ENCODE assay signal across 1 cellular context in genomic region chr15:87355946-87356345, GRCh38.
TF ChIP-seq lines count a peak whose summit lies in the region.

No MANE protein-coding gene starts in this region.

TF ChIP-seq in SK-N-SH, 30 proteins besides CTCF, POLR2A, EP300 and RAD21 (continued from another document):
- TF ChIP-seq, protein P1, sequence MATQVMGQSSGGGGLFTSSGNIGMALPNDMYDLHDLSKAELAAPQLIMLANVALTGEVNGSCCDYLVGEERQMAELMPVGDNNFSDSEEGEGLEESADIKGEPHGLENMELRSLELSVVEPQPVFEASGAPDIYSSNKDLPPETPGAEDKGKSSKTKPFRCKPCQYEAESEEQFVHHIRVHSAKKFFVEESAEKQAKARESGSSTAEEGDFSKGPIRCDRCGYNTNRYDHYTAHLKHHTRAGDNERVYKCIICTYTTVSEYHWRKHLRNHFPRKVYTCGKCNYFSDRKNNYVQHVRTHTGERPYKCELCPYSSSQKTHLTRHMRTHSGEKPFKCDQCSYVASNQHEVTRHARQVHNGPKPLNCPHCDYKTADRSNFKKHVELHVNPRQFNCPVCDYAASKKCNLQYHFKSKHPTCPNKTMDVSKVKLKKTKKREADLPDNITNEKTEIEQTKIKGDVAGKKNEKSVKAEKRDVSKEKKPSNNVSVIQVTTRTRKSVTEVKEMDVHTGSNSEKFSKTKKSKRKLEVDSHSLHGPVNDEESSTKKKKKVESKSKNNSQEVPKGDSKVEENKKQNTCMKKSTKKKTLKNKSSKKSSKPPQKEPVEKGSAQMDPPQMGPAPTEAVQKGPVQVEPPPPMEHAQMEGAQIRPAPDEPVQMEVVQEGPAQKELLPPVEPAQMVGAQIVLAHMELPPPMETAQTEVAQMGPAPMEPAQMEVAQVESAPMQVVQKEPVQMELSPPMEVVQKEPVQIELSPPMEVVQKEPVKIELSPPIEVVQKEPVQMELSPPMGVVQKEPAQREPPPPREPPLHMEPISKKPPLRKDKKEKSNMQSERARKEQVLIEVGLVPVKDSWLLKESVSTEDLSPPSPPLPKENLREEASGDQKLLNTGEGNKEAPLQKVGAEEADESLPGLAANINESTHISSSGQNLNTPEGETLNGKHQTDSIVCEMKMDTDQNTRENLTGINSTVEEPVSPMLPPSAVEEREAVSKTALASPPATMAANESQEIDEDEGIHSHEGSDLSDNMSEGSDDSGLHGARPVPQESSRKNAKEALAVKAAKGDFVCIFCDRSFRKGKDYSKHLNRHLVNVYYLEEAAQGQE (IDR thresholded peaks at IDR 0.05; ENCODE audit: low read depth, low read length), result no peak
- TF ChIP-seq, protein P2, sequence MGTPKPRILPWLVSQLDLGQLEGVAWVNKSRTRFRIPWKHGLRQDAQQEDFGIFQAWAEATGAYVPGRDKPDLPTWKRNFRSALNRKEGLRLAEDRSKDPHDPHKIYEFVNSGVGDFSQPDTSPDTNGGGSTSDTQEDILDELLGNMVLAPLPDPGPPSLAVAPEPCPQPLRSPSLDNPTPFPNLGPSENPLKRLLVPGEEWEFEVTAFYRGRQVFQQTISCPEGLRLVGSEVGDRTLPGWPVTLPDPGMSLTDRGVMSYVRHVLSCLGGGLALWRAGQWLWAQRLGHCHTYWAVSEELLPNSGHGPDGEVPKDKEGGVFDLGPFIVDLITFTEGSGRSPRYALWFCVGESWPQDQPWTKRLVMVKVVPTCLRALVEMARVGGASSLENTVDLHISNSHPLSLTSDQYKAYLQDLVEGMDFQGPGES (IDR thresholded peaks at IDR 0.05; ENCODE audit: low read depth, low read length), result no peak
- TF ChIP-seq NFIC (IDR thresholded peaks at IDR 0.05; ENCODE audit: borderline replicate concordance) (no peak), GABPA (IDR thresholded peaks at IDR 0.05; ENCODE audit: low read depth) (no peak), FOXM1 (IDR thresholded peaks at IDR 0.05; ENCODE audit: low read depth) (no peak), JUND (IDR thresholded peaks at IDR 0.05) (no peak), RXRA (IDR thresholded peaks at IDR 0.05; ENCODE audit: borderline replicate concordance, low read depth) (no peak), POLR2AphosphoS5 (IDR thresholded peaks at IDR 0.05; ENCODE audit: low read depth, low read length) (no peak), SMC3 (IDR thresholded peaks at IDR 0.05; ENCODE audit: low read depth, low read length) (no peak)
- TF ChIP-seq, protein P3, sequence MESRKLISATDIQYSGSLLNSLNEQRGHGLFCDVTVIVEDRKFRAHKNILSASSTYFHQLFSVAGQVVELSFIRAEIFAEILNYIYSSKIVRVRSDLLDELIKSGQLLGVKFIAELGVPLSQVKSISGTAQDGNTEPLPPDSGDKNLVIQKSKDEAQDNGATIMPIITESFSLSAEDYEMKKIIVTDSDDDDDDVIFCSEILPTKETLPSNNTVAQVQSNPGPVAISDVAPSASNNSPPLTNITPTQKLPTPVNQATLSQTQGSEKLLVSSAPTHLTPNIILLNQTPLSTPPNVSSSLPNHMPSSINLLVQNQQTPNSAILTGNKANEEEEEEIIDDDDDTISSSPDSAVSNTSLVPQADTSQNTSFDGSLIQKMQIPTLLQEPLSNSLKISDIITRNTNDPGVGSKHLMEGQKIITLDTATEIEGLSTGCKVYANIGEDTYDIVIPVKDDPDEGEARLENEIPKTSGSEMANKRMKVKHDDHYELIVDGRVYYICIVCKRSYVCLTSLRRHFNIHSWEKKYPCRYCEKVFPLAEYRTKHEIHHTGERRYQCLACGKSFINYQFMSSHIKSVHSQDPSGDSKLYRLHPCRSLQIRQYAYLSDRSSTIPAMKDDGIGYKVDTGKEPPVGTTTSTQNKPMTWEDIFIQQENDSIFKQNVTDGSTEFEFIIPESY (IDR thresholded peaks at IDR 0.05; ENCODE audit: borderline replicate concordance, low read depth), result no peak
